In genomic region chr20:36461600-36462439, GRCh38 we compare ENCODE assay signal across 8 cellular contexts.
DNase-seq lines count a peak whose midpoint lies in the region; ATAC-seq, FAIRE-seq and TF ChIP-seq lines count a peak whose summit lies in the region.

No MANE protein-coding gene starts in this region.

- no peak for FAIRE-seq in frontal cortex (lab: Jason Lieb, UNC)
- no peak for FAIRE-seq in D721Med (lab: Jason Lieb, UNC)

- H3K9me3 ChIP-seq in HEK293 (ENCODE audit: control insufficient read depth, insufficient read depth, low read depth, low read length) (no peaks in the 10 kb centered on the region), OCI-LY1 (ENCODE audit: low read length) (no peaks in the 10 kb centered on the region)

- no peaks in the 10 kb centered on the region for H3K27me3 Mint-ChIP-seq in neural crest cell (ENCODE audit: low read depth)

- H3K9me2 ChIP-seq in OCI-LY1 (ENCODE audit: low read depth, low read length) = no peaks in the 10 kb centered on the region

- ATAC-seq in GM19397 (IDR thresholded peaks at IDR 0.05; ENCODE audit: unreplicated experiment) = no peak

- H3K79me2 ChIP-seq in OCI-LY1 (ENCODE audit: insufficient read depth, low read length) = no peaks in the 10 kb centered on the region

- DNase-seq in ELR (ENCODE audit: low read depth) (peak; percentile 74), activated gamma-delta T cell (lab: John Stamatoyannopoulos, UW) (peak; percentile 30), frontal cortex (ENCODE audit: low spot score in 2 of 2) (peak; percentile 55 to 59), neural crest cell (ENCODE audit: low read depth, low spot score) (peak; percentile 42), D721Med (ENCODE audit: insufficient read length, low spot score) (no peak)

- peak overlapping the region; percentile 77 for H3K4me2 ChIP-seq in OCI-LY1 (ENCODE audit: low read length)

- peaks cover 46% of the 10 kb centered on the region for H3K4me1 Mint-ChIP-seq in neural crest cell

- H3K36me3 ChIP-seq in HEK293 (ENCODE audit: control insufficient read depth in 2 of 2, insufficient read depth in 1 of 2, low read length in 2 of 2) = no peaks in the 10 kb centered on the region
- H3K36me3 ChIP-seq in OCI-LY1 (ENCODE audit: insufficient read depth, low read length) = no peaks in the 10 kb centered on the region

- peak overlapping the region; percentile 37; the same call in 1 of the 2 replicates for H3K27ac ChIP-seq in HEK293 (ENCODE audit: extremely low read depth, low read depth, low read length)
- no peak overlapping the region for H3K27ac ChIP-seq in OCI-LY1 (ENCODE audit: low read depth, low read length, poor library complexity, severe bottlenecking)

- H3K27me3 ChIP-seq in OCI-LY1 (ENCODE audit: insufficient read depth, low read length) = no peaks in the 10 kb centered on the region

- CTCF ChIA-PET in HEK293 (lab: Yijun Ruan, JAX) = interaction anchor here (0.7 to 1.1 kb wide), 2 partner anchors 24 to 122 kb away, joined by 3 read pairs; no protein-coding TSS in a partner anchor

- H2AFZ ChIP-seq in OCI-LY1 (ENCODE audit: low read length) = no peak overlapping the region

- peak overlapping the region; percentile 58 for H3K4me3 ChIP-seq in HEK293 (ENCODE audit: low read depth, low read length)
- peak overlapping the region; percentile 81 for H3K4me3 ChIP-seq in OCI-LY1 (ENCODE audit: low read depth, low read length, poor library complexity, severe bottlenecking)

- H3K36me3 Mint-ChIP-seq in neural crest cell (ENCODE audit: low read depth) = no peaks in the 10 kb centered on the region

- peaks cover 19% of the 10 kb centered on the region for H3K4me1 ChIP-seq in HEK293 (ENCODE audit: control insufficient read depth, insufficient read depth, low read length)
- H3K4me1 ChIP-seq in OCI-LY1 (ENCODE audit: insufficient read depth, low read length, severe bottlenecking) = peaks cover 29% of the 10 kb centered on the region

- H3K9me3 Mint-ChIP-seq in neural crest cell = no peaks in the 10 kb centered on the region

- no peaks in the 10 kb centered on the region for H3F3A ChIP-seq in OCI-LY1 (ENCODE audit: insufficient read depth, low read length)

- peak overlapping the region; percentile 98 for H3K4me3 Mint-ChIP-seq in neural crest cell

- H3K9ac ChIP-seq in OCI-LY1 (ENCODE audit: low read length) = peak overlapping the region; percentile 76

- POLR2A ChIA-PET in HEK293 (lab: Yijun Ruan, JAX) = no interaction called here

- H3K27ac Mint-ChIP-seq in neural crest cell (ENCODE audit: unreplicated experiment) = peak overlapping the region; percentile 94

- no peaks in the 10 kb centered on the region for H4K20me1 ChIP-seq in OCI-LY1 (ENCODE audit: insufficient read depth, low read length)

- TF ChIP-seq CTCF in HEK293 (tag by site-specific recombination; IDR thresholded peaks at IDR 0.05) (no peak), OCI-LY1 (IDR thresholded peaks at IDR 0.05; ENCODE audit: low read length) (no peak), neural crest cell (conservative IDR thresholded peaks at IDR 0.05) (no peak), D721Med (IDR thresholded peaks at IDR 0.05; ENCODE audit: insufficient read depth, missing control alignments) (no peak)

TF ChIP-seq in HEK293, 187 proteins besides CTCF, POLR2A, EP300 and RAD21 (continues in another document):
- TF ChIP-seq KLF17 (tag by site-specific recombination; IDR thresholded peaks at IDR 0.05) (0 out of 2 replicates have a peak, but pooled peaks have one; percentile 19), ZBTB10 (tag by site-specific recombination; IDR thresholded peaks at IDR 0.05) (peak; percentile 100), ZBTB8A (tag by site-specific recombination; IDR thresholded peaks at IDR 0.05) (peak; percentile 89), ZNF501 (tag by site-specific recombination; IDR thresholded peaks at IDR 0.05) (no peak), EGR2 (tag by site-specific recombination; IDR thresholded peaks at IDR 0.05; ENCODE audit: low read depth) (peak; percentile 20; the same call in 1 of the 2 replicates), PRDM2 (tag by site-specific recombination; IDR thresholded peaks at IDR 0.05; ENCODE audit: borderline replicate concordance) (no peak)
